In the genomic region with DNA sequence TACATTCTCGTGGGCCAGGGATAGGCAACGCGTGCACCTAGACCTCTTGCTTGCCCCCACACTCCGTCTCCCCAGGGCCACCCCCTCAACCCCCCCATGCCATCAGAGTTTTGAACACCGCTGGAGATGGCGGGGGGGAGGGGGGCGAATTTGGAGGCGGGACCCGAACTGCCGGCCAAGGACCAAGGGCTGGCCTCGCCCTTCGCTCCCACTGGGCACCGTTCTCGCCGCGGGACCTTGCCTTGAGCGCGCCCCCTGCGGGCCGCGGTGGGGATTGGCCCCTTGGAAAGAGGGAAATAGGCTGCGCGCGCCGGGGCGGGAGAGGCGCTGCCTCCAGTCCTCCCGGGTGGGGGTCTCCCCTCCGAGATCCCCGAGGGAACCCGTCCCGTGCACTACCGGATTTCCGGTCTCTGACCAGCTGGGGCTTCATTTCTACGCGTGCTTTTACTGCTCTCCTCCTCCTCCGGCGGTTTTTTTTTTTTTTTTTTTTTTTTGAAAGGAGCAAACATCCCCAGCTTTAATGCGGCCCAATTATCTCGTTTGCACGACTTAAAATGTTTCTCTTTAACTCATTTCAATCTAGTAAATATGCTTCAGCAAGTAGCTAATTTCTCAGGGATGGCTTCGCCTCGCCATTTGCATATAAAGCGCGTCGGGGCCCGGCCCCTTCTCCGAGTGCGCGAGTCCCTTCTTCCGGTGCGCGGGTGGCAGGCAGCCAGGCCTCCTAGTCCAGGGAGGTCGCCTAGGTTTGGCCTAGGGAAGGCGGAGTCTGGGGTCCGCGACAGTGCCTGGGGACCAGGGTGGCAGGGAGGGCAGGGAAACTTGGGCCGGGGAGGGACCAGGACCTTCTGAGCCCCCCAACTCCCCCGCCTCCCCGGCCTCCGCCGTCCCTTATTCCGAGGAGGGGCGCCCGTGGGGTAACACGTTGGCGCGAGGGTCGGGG, we compare ENCODE assay signal across 1 cellular context.
A peak's percentile ranks its signal among the peaks of the same experiment; 100 is the strongest.
TF ChIP-seq lines count a peak whose summit lies in the region.

No MANE protein-coding gene starts in this region.

TF ChIP-seq in HepG2, 621 proteins besides CTCF, POLR2A, EP300 and RAD21 (continued from another document and continues in another):
- TF ChIP-seq, protein P1, sequence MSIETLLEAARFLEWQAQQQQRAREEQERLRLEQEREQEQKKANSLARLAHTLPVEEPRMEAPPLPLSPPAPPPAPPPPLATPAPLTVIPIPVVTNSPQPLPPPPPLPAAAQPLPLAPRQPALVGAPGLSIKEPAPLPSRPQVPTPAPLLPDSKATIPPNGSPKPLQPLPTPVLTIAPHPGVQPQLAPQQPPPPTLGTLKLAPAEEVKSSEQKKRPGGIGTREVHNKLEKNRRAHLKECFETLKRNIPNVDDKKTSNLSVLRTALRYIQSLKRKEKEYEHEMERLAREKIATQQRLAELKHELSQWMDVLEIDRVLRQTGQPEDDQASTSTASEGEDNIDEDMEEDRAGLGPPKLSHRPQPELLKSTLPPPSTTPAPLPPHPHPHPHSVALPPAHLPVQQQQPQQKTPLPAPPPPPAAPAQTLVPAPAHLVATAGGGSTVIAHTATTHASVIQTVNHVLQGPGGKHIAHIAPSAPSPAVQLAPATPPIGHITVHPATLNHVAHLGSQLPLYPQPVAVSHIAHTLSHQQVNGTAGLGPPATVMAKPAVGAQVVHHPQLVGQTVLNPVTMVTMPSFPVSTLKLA (IDR thresholded peaks at IDR 0.05): no peak
- no peak for TF ChIP-seq TP53 (CRISPR knock-in tag; conservative IDR thresholded peaks at IDR 0.05)
- 0 out of 2 replicates have a peak, but pooled peaks have one; percentile 21 for TF ChIP-seq SOX13 (IDR thresholded peaks at IDR 0.05)
- 0 out of 4 replicates have a peak, but pooled peaks of 1 of the 2 experiments have one; percentile 12 for TF ChIP-seq SOX13 (CRISPR knock-in tag; conservative IDR thresholded peaks at IDR 0.05 in 1 of 2, IDR thresholded peaks at IDR 0.05 in 1 of 2)
- TF ChIP-seq ZNF619 (CRISPR knock-in tag; IDR thresholded peaks at IDR 0.05): no peak
- TF ChIP-seq, protein P2, sequence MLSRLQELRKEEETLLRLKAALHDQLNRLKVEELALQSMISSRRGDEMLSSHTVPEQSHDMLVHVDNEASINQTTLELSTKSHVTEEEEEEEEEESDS (CRISPR knock-in tag; IDR thresholded peaks at IDR 0.05; ENCODE audit: borderline replicate concordance): no peak
- TF ChIP-seq, protein P3, sequence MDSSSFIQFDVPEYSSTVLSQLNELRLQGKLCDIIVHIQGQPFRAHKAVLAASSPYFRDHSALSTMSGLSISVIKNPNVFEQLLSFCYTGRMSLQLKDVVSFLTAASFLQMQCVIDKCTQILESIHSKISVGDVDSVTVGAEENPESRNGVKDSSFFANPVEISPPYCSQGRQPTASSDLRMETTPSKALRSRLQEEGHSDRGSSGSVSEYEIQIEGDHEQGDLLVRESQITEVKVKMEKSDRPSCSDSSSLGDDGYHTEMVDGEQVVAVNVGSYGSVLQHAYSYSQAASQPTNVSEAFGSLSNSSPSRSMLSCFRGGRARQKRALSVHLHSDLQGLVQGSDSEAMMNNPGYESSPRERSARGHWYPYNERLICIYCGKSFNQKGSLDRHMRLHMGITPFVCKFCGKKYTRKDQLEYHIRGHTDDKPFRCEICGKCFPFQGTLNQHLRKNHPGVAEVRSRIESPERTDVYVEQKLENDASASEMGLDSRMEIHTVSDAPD (CRISPR knock-in tag; IDR thresholded peaks at IDR 0.05): no peak
- TF ChIP-seq ZNF577 (CRISPR knock-in tag; IDR thresholded peaks at IDR 0.05; ENCODE audit: borderline replicate concordance, low read depth): no peak
- no peak for TF ChIP-seq ZFP36L2 (CRISPR knock-in tag; IDR thresholded peaks at IDR 0.05)
- peak; percentile 59 for TF ChIP-seq ZNF263 (CRISPR knock-in tag; IDR thresholded peaks at IDR 0.05)
- TF ChIP-seq ZNF549 (CRISPR knock-in tag; IDR thresholded peaks at IDR 0.05): no peak
- TF ChIP-seq, protein P4, sequence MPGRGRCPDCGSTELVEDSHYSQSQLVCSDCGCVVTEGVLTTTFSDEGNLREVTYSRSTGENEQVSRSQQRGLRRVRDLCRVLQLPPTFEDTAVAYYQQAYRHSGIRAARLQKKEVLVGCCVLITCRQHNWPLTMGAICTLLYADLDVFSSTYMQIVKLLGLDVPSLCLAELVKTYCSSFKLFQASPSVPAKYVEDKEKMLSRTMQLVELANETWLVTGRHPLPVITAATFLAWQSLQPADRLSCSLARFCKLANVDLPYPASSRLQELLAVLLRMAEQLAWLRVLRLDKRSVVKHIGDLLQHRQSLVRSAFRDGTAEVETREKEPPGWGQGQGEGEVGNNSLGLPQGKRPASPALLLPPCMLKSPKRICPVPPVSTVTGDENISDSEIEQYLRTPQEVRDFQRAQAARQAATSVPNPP (CRISPR knock-in tag; IDR thresholded peaks at IDR 0.05): no peak
- no peak for TF ChIP-seq ZKSCAN8 (CRISPR knock-in tag; IDR thresholded peaks at IDR 0.05; ENCODE audit: borderline replicate concordance)
- no peak for TF ChIP-seq NBN (conservative IDR thresholded peaks at IDR 0.05)
- TF ChIP-seq HNRNPH1 (optimal IDR thresholded peaks at IDR 0.05; ENCODE audit: low read depth, low read length): no peak
- TF ChIP-seq, protein P5, sequence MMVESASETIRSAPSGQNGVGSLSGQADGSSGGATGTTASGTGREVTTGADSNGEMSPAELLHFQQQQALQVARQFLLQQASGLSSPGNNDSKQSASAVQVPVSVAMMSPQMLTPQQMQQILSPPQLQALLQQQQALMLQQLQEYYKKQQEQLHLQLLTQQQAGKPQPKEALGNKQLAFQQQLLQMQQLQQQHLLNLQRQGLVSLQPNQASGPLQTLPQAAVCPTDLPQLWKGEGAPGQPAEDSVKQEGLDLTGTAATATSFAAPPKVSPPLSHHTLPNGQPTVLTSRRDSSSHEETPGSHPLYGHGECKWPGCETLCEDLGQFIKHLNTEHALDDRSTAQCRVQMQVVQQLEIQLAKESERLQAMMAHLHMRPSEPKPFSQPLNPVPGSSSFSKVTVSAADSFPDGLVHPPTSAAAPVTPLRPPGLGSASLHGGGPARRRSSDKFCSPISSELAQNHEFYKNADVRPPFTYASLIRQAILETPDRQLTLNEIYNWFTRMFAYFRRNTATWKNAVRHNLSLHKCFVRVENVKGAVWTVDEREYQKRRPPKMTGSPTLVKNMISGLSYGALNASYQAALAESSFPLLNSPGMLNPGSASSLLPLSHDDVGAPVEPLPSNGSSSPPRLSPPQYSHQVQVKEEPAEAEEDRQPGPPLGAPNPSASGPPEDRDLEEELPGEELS (CRISPR knock-in tag; IDR thresholded peaks at IDR 0.05): no peak
- no peak for TF ChIP-seq SPEN (CRISPR knock-in tag; IDR thresholded peaks at IDR 0.05; ENCODE audit: low read depth)
- TF ChIP-seq ELF3 (CRISPR knock-in tag; IDR thresholded peaks at IDR 0.05): no peak
- TF ChIP-seq, protein P6, sequence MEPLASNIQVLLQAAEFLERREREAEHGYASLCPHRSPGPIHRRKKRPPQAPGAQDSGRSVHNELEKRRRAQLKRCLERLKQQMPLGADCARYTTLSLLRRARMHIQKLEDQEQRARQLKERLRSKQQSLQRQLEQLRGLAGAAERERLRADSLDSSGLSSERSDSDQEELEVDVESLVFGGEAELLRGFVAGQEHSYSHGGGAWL (CRISPR knock-in tag; IDR thresholded peaks at IDR 0.05): no peak
- TF ChIP-seq ZSCAN29 (CRISPR knock-in tag; conservative IDR thresholded peaks at IDR 0.05): 0 out of 2 replicates have a peak, but pooled peaks have one; percentile 50
- TF ChIP-seq ZFY (CRISPR knock-in tag; IDR thresholded peaks at IDR 0.05): peak; percentile 45; the same call in 1 of the 2 replicates
- no peak for TF ChIP-seq ZNF121 (CRISPR knock-in tag; IDR thresholded peaks at IDR 0.05)
- no peak for TF ChIP-seq ZSCAN31 (CRISPR knock-in tag; IDR thresholded peaks at IDR 0.05; ENCODE audit: low read depth)
- no peak for TF ChIP-seq ZNF230 (CRISPR knock-in tag; IDR thresholded peaks at IDR 0.05)
- TF ChIP-seq, protein P7, sequence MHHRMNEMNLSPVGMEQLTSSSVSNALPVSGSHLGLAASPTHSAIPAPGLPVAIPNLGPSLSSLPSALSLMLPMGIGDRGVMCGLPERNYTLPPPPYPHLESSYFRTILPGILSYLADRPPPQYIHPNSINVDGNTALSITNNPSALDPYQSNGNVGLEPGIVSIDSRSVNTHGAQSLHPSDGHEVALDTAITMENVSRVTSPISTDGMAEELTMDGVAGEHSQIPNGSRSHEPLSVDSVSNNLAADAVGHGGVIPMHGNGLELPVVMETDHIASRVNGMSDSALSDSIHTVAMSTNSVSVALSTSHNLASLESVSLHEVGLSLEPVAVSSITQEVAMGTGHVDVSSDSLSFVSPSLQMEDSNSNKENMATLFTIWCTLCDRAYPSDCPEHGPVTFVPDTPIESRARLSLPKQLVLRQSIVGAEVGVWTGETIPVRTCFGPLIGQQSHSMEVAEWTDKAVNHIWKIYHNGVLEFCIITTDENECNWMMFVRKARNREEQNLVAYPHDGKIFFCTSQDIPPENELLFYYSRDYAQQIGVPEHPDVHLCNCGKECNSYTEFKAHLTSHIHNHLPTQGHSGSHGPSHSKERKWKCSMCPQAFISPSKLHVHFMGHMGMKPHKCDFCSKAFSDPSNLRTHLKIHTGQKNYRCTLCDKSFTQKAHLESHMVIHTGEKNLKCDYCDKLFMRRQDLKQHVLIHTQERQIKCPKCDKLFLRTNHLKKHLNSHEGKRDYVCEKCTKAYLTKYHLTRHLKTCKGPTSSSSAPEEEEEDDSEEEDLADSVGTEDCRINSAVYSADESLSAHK (CRISPR knock-in tag; IDR thresholded peaks at IDR 0.05; ENCODE audit: borderline replicate concordance): no peak
- TF ChIP-seq, protein P8, sequence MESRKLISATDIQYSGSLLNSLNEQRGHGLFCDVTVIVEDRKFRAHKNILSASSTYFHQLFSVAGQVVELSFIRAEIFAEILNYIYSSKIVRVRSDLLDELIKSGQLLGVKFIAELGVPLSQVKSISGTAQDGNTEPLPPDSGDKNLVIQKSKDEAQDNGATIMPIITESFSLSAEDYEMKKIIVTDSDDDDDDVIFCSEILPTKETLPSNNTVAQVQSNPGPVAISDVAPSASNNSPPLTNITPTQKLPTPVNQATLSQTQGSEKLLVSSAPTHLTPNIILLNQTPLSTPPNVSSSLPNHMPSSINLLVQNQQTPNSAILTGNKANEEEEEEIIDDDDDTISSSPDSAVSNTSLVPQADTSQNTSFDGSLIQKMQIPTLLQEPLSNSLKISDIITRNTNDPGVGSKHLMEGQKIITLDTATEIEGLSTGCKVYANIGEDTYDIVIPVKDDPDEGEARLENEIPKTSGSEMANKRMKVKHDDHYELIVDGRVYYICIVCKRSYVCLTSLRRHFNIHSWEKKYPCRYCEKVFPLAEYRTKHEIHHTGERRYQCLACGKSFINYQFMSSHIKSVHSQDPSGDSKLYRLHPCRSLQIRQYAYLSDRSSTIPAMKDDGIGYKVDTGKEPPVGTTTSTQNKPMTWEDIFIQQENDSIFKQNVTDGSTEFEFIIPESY (CRISPR knock-in tag; IDR thresholded peaks at IDR 0.05): peak; percentile 92
- no peak for TF ChIP-seq HNRNPLL (IDR thresholded peaks at IDR 0.05; ENCODE audit: low read depth, low read length, poor library complexity, severe bottlenecking)
- no peak for TF ChIP-seq ZBTB38 (CRISPR knock-in tag; IDR thresholded peaks at IDR 0.05)
- TF ChIP-seq ZNF546 (CRISPR knock-in tag; conservative IDR thresholded peaks at IDR 0.05): 0 out of 2 replicates have a peak, but pooled peaks have one; percentile 43
- no peak for TF ChIP-seq ZNF484 (CRISPR knock-in tag; IDR thresholded peaks at IDR 0.05; ENCODE audit: borderline replicate concordance, low read depth)
- no peak for TF ChIP-seq ZNF530 (CRISPR knock-in tag; IDR thresholded peaks at IDR 0.05; ENCODE audit: low read depth)
- no peak for TF ChIP-seq NR1H2 (CRISPR knock-in tag; IDR thresholded peaks at IDR 0.05; ENCODE audit: borderline replicate concordance, low read depth)
- no peak; the same call in 1 of the 2 replicates for TF ChIP-seq KDM1A (CRISPR knock-in tag; IDR thresholded peaks at IDR 0.05)
- TF ChIP-seq ERF (CRISPR knock-in tag; IDR thresholded peaks at IDR 0.05): no peak
- no peak for TF ChIP-seq KLF11 (CRISPR knock-in tag; IDR thresholded peaks at IDR 0.05)
- TF ChIP-seq ZNF329 (CRISPR knock-in tag; IDR thresholded peaks at IDR 0.05; ENCODE audit: low read depth): no peak
- TF ChIP-seq, protein P9, sequence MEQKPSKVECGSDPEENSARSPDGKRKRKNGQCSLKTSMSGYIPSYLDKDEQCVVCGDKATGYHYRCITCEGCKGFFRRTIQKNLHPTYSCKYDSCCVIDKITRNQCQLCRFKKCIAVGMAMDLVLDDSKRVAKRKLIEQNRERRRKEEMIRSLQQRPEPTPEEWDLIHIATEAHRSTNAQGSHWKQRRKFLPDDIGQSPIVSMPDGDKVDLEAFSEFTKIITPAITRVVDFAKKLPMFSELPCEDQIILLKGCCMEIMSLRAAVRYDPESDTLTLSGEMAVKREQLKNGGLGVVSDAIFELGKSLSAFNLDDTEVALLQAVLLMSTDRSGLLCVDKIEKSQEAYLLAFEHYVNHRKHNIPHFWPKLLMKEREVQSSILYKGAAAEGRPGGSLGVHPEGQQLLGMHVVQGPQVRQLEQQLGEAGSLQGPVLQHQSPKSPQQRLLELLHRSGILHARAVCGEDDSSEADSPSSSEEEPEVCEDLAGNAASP (CRISPR knock-in tag; IDR thresholded peaks at IDR 0.05; ENCODE audit: borderline replicate concordance): no peak
- TF ChIP-seq, protein P10, sequence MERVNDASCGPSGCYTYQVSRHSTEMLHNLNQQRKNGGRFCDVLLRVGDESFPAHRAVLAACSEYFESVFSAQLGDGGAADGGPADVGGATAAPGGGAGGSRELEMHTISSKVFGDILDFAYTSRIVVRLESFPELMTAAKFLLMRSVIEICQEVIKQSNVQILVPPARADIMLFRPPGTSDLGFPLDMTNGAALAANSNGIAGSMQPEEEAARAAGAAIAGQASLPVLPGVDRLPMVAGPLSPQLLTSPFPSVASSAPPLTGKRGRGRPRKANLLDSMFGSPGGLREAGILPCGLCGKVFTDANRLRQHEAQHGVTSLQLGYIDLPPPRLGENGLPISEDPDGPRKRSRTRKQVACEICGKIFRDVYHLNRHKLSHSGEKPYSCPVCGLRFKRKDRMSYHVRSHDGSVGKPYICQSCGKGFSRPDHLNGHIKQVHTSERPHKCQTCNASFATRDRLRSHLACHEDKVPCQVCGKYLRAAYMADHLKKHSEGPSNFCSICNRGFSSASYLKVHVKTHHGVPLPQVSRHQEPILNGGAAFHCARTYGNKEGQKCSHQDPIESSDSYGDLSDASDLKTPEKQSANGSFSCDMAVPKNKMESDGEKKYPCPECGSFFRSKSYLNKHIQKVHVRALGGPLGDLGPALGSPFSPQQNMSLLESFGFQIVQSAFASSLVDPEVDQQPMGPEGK (CRISPR knock-in tag; IDR thresholded peaks at IDR 0.05): peak; percentile 37; the same call in 1 of the 2 replicates
- TF ChIP-seq, protein P11, sequence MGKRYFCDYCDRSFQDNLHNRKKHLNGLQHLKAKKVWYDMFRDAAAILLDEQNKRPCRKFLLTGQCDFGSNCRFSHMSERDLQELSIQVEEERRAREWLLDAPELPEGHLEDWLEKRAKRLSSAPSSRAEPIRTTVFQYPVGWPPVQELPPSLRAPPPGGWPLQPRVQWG (CRISPR knock-in tag; IDR thresholded peaks at IDR 0.05; ENCODE audit: borderline replicate concordance, low read depth): no peak
- no peak for TF ChIP-seq DR1 (CRISPR knock-in tag; IDR thresholded peaks at IDR 0.05)
- TF ChIP-seq, protein P12, sequence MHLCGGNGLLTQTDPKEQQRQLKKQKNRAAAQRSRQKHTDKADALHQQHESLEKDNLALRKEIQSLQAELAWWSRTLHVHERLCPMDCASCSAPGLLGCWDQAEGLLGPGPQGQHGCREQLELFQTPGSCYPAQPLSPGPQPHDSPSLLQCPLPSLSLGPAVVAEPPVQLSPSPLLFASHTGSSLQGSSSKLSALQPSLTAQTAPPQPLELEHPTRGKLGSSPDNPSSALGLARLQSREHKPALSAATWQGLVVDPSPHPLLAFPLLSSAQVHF (CRISPR knock-in tag; IDR thresholded peaks at IDR 0.05): no peak
